ENCODE assay signal across 21 cellular contexts in genomic region chr3:153038367-153038766, GRCh38.
DNase-seq lines count a peak whose midpoint lies in the region; ATAC-seq and TF ChIP-seq lines count a peak whose summit lies in the region.
"Had no signal": no experiment of that assay in that cellular context is flagged by ENCODE, and none has a peak within 500 bp of the region (broad histone marks: within the 10 kb centered on the region; RNA-seq: fewer than 3 reads in every experiment).

No MANE protein-coding gene starts in this region.

- no peaks in the 10 kb centered on the region for H3K36me3 Mint-ChIP-seq in activated CD8-positive, alpha-beta memory T cell treated with anti-CD3 and anti-CD28 coated beads, Interleukin-2, amount 10 ng/mL, durations not matched to agents 7 days and 5 days
- H3K36me3 Mint-ChIP-seq in effector memory CD8-positive, alpha-beta T cell (ENCODE audit: insufficient read depth): no peaks in the 10 kb centered on the region
- no peaks in the 10 kb centered on the region for H3K36me3 Mint-ChIP-seq in mesothelial cell of epicardium
- H3K36me3 Mint-ChIP-seq in activated T-cell treated with anti-CD3 and anti-CD28 coated beads, Interleukin-2, amount 50 U/mL, for 72 hours (ENCODE audit: insufficient read depth in 2 of 2): no peaks in the 10 kb centered on the region
- H3K36me3 Mint-ChIP-seq: CD8-positive, alpha-beta T cell had no signal

- no peak overlapping the region for H3K27ac ChIP-seq in OCI-LY3 (ENCODE audit: low read length)
- H3K27ac ChIP-seq: 22Rv1, KMS-11 had no signal

- H3K4me2 ChIP-seq in OCI-LY3 (ENCODE audit: low read length): peak overlapping the region; percentile 0; the same call in 1 of the 2 replicates
- H3K4me2 ChIP-seq: KMS-11 had no signal

- no peaks in the 10 kb centered on the region for H3K27me3 Mint-ChIP-seq in activated CD8-positive, alpha-beta memory T cell treated with anti-CD3 and anti-CD28 coated beads, Interleukin-2, amount 10 ng/mL, durations not matched to agents 7 days and 5 days
- no peaks in the 10 kb centered on the region for H3K27me3 Mint-ChIP-seq in effector memory CD8-positive, alpha-beta T cell
- no peaks in the 10 kb centered on the region for H3K27me3 Mint-ChIP-seq in mesothelial cell of epicardium (ENCODE audit: low read depth)
- H3K27me3 Mint-ChIP-seq in activated T-cell treated with anti-CD3 and anti-CD28 coated beads, Interleukin-2, amount 50 U/mL, for 72 hours (ENCODE audit: low read depth): no peaks in the 10 kb centered on the region

- no peak overlapping the region for H3K9ac ChIP-seq in OCI-LY3 (ENCODE audit: low read length)
- H3K9ac ChIP-seq: KMS-11 had no signal

- ATAC-seq in activated CD8-positive, alpha-beta memory T cell treated with anti-CD3 and anti-CD28 coated beads, Interleukin-2, amount 10 ng/mL, durations not matched to agents 7 days and 5 days: peak; percentile 49
- ATAC-seq in effector memory CD8-positive, alpha-beta T cell (replicated peaks): peak; percentile 65
- no peak for ATAC-seq in activated T-cell treated with anti-CD3 and anti-CD28 coated beads, Interleukin-2, amount 50 U/mL, for 72 hours (replicated peaks in 1 of 2)
- no peak for ATAC-seq in GM18517 (IDR thresholded peaks at IDR 0.05; ENCODE audit: unreplicated experiment)
- ATAC-seq: CD8-positive, alpha-beta T cell had no signal

- CTCF ChIA-PET in activated CD8-positive, alpha-beta memory T cell treated with anti-CD3 and anti-CD28 coated beads, Interleukin-2, amount 10 ng/mL, durations not matched to agents 7 days and 5 days (lab: Charles Lee): no interaction called here

- TF ChIP-seq CTCF in OCI-LY3 (IDR thresholded peaks at IDR 0.05; ENCODE audit: low read depth, low read length) (no peak), mesothelial cell of epicardium (IDR thresholded peaks at IDR 0.05; ENCODE audit: unreplicated experiment) (no peak)

- H4K20me1 ChIP-seq in OCI-LY3 (ENCODE audit: insufficient read depth, low read length): no peaks in the 10 kb centered on the region

- 0 out of 2 replicates have a peak overlapping the region, but pooled peaks have one; percentile 31 for H2AFZ ChIP-seq in OCI-LY3 (ENCODE audit: low read depth, low read length)

- H3K36me3 ChIP-seq in OCI-LY3 (replicated peaks; ENCODE audit: low read depth, low read length): no peaks in the 10 kb centered on the region

- H3K4me3 ChIP-seq in OCI-LY3 (ENCODE audit: low read length): no peak overlapping the region

- DNase-seq in activated CD8-positive, alpha-beta memory T cell treated with anti-CD3 and anti-CD28 coated beads, Interleukin-2, amount 10 ng/mL, durations not matched to agents 7 days and 5 days: no peak
- no peak for DNase-seq in activated CD8-positive, alpha-beta memory T cell treated with anti-CD3 and anti-CD28 coated beads, Interleukin-2, amount 50 U/mL, for 4 hours
- no peak for DNase-seq in effector memory CD8-positive, alpha-beta T cell
- no peak for DNase-seq in mesothelial cell of epicardium (ENCODE audit: low spot score in 2 of 2, unreplicated experiment in 2 of 2)
- DNase-seq in NOMO-1 treated with DMSO at 0.1 percent for 48 hours (lab: John Stamatoyannopoulos, UW; ENCODE audit: unreplicated experiment): no peak
- DNase-seq in activated T-cell treated with anti-CD3 and anti-CD28 coated beads, Interleukin-2, amount 50 U/mL, for 72 hours: no peak
- DNase-seq: AML-193; C1 segment of cervical spinal cord; CD8-positive, alpha-beta T cell; DMS153; NCI-H1105 treated with DMSO at 0.1 percent for 48 hours; NCI-H2081 treated with DMSO at 0.1 percent for 48 hours; NCI-H2171 treated with DMSO at 0.1 percent for 48 hours; NCI-H524 treated with DMSO at 0.1 percent for 48 hours; NCI-H82; SHP77; SW 1271 had no signal

- no peaks in the 10 kb centered on the region for H3K9me3 ChIP-seq in OCI-LY3 (ENCODE audit: insufficient read depth, low read length)

- no peaks in the 10 kb centered on the region for H3K27me3 ChIP-seq in OCI-LY3 (ENCODE audit: low read depth, low read length)

- H3K4me1 Mint-ChIP-seq in activated CD8-positive, alpha-beta memory T cell treated with anti-CD3 and anti-CD28 coated beads, Interleukin-2, amount 10 ng/mL, durations not matched to agents 7 days and 5 days: peaks cover 8% of the 10 kb centered on the region
- peaks cover 2 to 4% of the 10 kb centered on the region in 2 donors for H3K4me1 Mint-ChIP-seq in effector memory CD8-positive, alpha-beta T cell (ENCODE audit: low read depth in 2 of 2)
- H3K4me1 Mint-ChIP-seq in mesothelial cell of epicardium: peaks cover 4% of the 10 kb centered on the region
- no peaks in the 10 kb centered on the region for H3K4me1 Mint-ChIP-seq in activated T-cell treated with anti-CD3 and anti-CD28 coated beads, Interleukin-2, amount 50 U/mL, for 72 hours (ENCODE audit: low read depth)

- no peaks in the 10 kb centered on the region for H3K79me2 ChIP-seq in OCI-LY3 (ENCODE audit: low read length)

- peaks cover 15% of the 10 kb centered on the region for H3K4me1 ChIP-seq in OCI-LY3 (ENCODE audit: low read length)

- H3K4me3 Mint-ChIP-seq in activated CD8-positive, alpha-beta memory T cell treated with anti-CD3 and anti-CD28 coated beads, Interleukin-2, amount 10 ng/mL, durations not matched to agents 7 days and 5 days: no peak overlapping the region
- H3K4me3 Mint-ChIP-seq in effector memory CD8-positive, alpha-beta T cell: peak overlapping the region in 1 of 2 donors; percentile 51
- no peak overlapping the region for H3K4me3 Mint-ChIP-seq in mesothelial cell of epicardium
- no peak overlapping the region for H3K4me3 Mint-ChIP-seq in activated T-cell treated with anti-CD3 and anti-CD28 coated beads, Interleukin-2, amount 50 U/mL, for 72 hours
- H3K4me3 Mint-ChIP-seq: CD8-positive, alpha-beta T cell had no signal

- no peaks in the 10 kb centered on the region for H3K9me3 Mint-ChIP-seq in activated CD8-positive, alpha-beta memory T cell treated with anti-CD3 and anti-CD28 coated beads, Interleukin-2, amount 10 ng/mL, durations not matched to agents 7 days and 5 days (ENCODE audit: low read depth)
- H3K9me3 Mint-ChIP-seq in effector memory CD8-positive, alpha-beta T cell: no peaks in the 10 kb centered on the region
- no peaks in the 10 kb centered on the region for H3K9me3 Mint-ChIP-seq in mesothelial cell of epicardium
- H3K9me3 Mint-ChIP-seq in activated T-cell treated with anti-CD3 and anti-CD28 coated beads, Interleukin-2, amount 50 U/mL, for 72 hours: no peaks in the 10 kb centered on the region
- H3K9me3 Mint-ChIP-seq: CD8-positive, alpha-beta T cell had no signal

- H3K27ac Mint-ChIP-seq in activated CD8-positive, alpha-beta memory T cell treated with anti-CD3 and anti-CD28 coated beads, Interleukin-2, amount 10 ng/mL, durations not matched to agents 7 days and 5 days: no peak overlapping the region
- no peak overlapping the region for H3K27ac Mint-ChIP-seq in effector memory CD8-positive, alpha-beta T cell
- H3K27ac Mint-ChIP-seq in mesothelial cell of epicardium: no peak overlapping the region
- H3K27ac Mint-ChIP-seq in activated T-cell treated with anti-CD3 and anti-CD28 coated beads, Interleukin-2, amount 50 U/mL, for 72 hours: no peak overlapping the region
- H3K27ac Mint-ChIP-seq: CD8-positive, alpha-beta T cell had no signal

Comparison
In these comparisons a context has a peak if more than half of its experiments do, and no peak if none do; other contexts are left out.
1. ATAC-seq: peak in activated CD8-positive, alpha-beta memory T cell treated with anti-CD3 and anti-CD28 coated beads, Interleukin-2, amount 10 ng/mL, durations not matched to agents 7 days and 5 days (single experiment) and effector memory CD8-positive, alpha-beta T cell (single experiment); none in activated T-cell treated with anti-CD3 and anti-CD28 coated beads, Interleukin-2, amount 50 U/mL, for 72 hours (0 of 2) and GM18517 (single experiment).